Comparison of ENCODE assay signal across 10 cellular contexts in the genomic region with DNA sequence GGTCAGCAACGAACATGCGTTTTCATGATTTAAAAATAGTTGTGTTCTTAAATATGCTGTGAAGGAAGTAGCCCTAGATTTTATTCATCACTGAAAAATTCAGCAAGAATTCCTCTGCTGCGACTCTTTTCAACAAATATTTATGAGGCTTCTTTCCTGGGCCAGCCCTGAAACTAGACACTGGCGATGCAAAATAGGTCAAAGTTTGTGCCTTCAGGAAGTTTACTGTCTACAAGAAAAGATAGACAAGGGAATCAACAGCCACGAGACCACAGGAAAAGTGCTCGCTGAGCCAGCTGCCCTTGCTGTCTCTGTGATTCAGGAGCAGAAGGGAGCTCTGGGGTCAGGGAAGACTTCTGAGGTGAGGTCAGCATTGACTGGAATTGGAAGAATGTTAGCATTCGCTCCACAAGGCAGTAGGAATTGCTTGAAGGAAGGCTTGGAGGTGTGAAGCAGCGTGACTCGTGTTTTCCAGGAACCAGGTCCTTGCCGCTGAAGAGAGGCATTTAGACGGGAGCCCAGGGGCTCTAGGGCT. TPM values are rescaled to one million over a fixed set of nuclear protein-coding genes. Genes with fewer than 3 reads are reported as not detected.
A peak's percentile ranks its signal among the peaks of the same experiment; 100 is the strongest.
DNase-seq lines count a peak whose midpoint lies in the region; ATAC-seq and TF ChIP-seq lines count a peak whose summit lies in the region.
"Had no signal": no experiment of that assay in that cellular context is flagged by ENCODE, and none has a peak within 500 bp of the region (broad histone marks: within the 10 kb centered on the region; RNA-seq: fewer than 3 reads in every experiment).

No MANE protein-coding gene starts in this region.

- H3K4me3 Mint-ChIP-seq in activated naive CD8-positive, alpha-beta T cell treated with anti-CD3 and anti-CD28 coated beads for 36 hours: peak overlapping the region; percentile 97

- H3K9me3 ChIP-seq in mucosa of descending colon: no peaks in the 10 kb centered on the region
- H3K9me3 ChIP-seq: pancreas, tibial artery had no signal

- no peaks in the 10 kb centered on the region for H3K9me3 Mint-ChIP-seq in activated naive CD8-positive, alpha-beta T cell treated with anti-CD3 and anti-CD28 coated beads for 36 hours

- TF ChIP-seq CTCF in AG09309 (IDR thresholded peaks at IDR 0.05; ENCODE audit: control insufficient read depth, insufficient read depth, low read depth, low read length, missing control alignments) (no peak), mucosa of descending colon (IDR thresholded peaks at IDR 0.05) (no peak)

- H3K27ac Mint-ChIP-seq in activated naive CD8-positive, alpha-beta T cell treated with anti-CD3 and anti-CD28 coated beads for 36 hours: no peak overlapping the region

- H3K4me3 ChIP-seq in AG09309 (ENCODE audit: control insufficient read depth, low read depth, low read length): no peak overlapping the region
- H3K4me3 ChIP-seq in mucosa of descending colon: no peak overlapping the region

- peaks cover 5% of the 10 kb centered on the region for H3K36me3 ChIP-seq in mucosa of descending colon (ENCODE audit: low read depth)

- intact Hi-C loops in mucosa of descending colon (cut with DNase I, micrococcal nuclease): no loop called here

- H3K36me3 Mint-ChIP-seq in activated naive CD8-positive, alpha-beta T cell treated with anti-CD3 and anti-CD28 coated beads for 36 hours: peaks cover 33% of the 10 kb centered on the region

- peaks cover 35% of the 10 kb centered on the region for H3K4me1 ChIP-seq in mucosa of descending colon (ENCODE audit: low read depth)

- ATAC-seq in GM21737 (IDR thresholded peaks at IDR 0.05; ENCODE audit: unreplicated experiment) (no peak), mucosa of descending colon (no peak)
- ATAC-seq: pancreas had no signal

- DNase-seq in AG09309 (ENCODE audit: low read depth): peak; percentile 67
- DNase-seq in HS-27A (ENCODE audit: low read depth): peak; percentile 89
- DNase-seq in activated naive CD8-positive, alpha-beta T cell treated with anti-CD3 and anti-CD28 coated beads for 36 hours: no peak
- peak; percentile 61 for DNase-seq in iPS-NIHi7 (ENCODE audit: extremely low spot score)
- DNase-seq in NCI-H2196 (lab: John Stamatoyannopoulos, UW; ENCODE audit: unreplicated experiment): no peak
- no peak for DNase-seq in mucosa of descending colon
- no peak for DNase-seq in iPS-NIHi11 (ENCODE audit: low spot score)
- DNase-seq: pancreas had no signal

- H3K27me3 Mint-ChIP-seq in activated naive CD8-positive, alpha-beta T cell treated with anti-CD3 and anti-CD28 coated beads for 36 hours: peaks cover 5% of the 10 kb centered on the region

- peaks cover 36% of the 10 kb centered on the region for H3K4me1 Mint-ChIP-seq in activated naive CD8-positive, alpha-beta T cell treated with anti-CD3 and anti-CD28 coated beads for 36 hours

RNA-seq across cellular contexts. Expression of gene RPL26, which starts 1.9 kb away (rescaled TPM):
- 1,000 to 10,000 TPM; 2,835 to 2,863 TPM for total RNA-seq in activated naive CD8-positive, alpha-beta T cell treated with anti-CD3 and anti-CD28 coated beads for 36 hours
- total RNA-seq in mucosa of descending colon: 1,000 to 10,000 TPM; 1,217 to 1,361 (median 1,229) TPM

RNA-seq across cellular contexts. Expression of gene RNF222, which starts 12.8 kb away (rescaled TPM):
- total RNA-seq in activated naive CD8-positive, alpha-beta T cell treated with anti-CD3 and anti-CD28 coated beads for 36 hours: under 1 TPM; 0.14 to 0.22 TPM
- not detected for total RNA-seq in mucosa of descending colon
- total RNA-seq: pancreas had no signal

RNA-seq across cellular contexts. Expression of gene ODF4, which starts 45.2 kb away (rescaled TPM):
- not detected for total RNA-seq in activated naive CD8-positive, alpha-beta T cell treated with anti-CD3 and anti-CD28 coated beads for 36 hours
- total RNA-seq in mucosa of descending colon: not detected
- total RNA-seq: pancreas had no signal

RNA-seq across cellular contexts. Expression of gene NDEL1, which starts 50.8 kb away (rescaled TPM):
- total RNA-seq in activated naive CD8-positive, alpha-beta T cell treated with anti-CD3 and anti-CD28 coated beads for 36 hours: 10 to 100 TPM; 37.5 to 47.8 TPM
- total RNA-seq in mucosa of descending colon: 10 to 100 TPM; 57.5 to 80.5 (median 63.6) TPM

Comparison
In these comparisons a context has a peak if more than half of its experiments do, and no peak if none do; other contexts are left out.
1. DNase-seq: peak in AG09309 (single experiment), HS-27A (single experiment) and iPS-NIHi7 (single experiment); none in activated naive CD8-positive, alpha-beta T cell treated with anti-CD3 and anti-CD28 coated beads for 36 hours (single experiment), NCI-H2196 (single experiment), mucosa of descending colon (0 of 3) and iPS-NIHi11 (single experiment).